Comparison of ENCODE assay signal across 1 cellular context in genomic region chr2:232894251-232894650, GRCh38.
TF ChIP-seq lines count a peak whose summit lies in the region.

No MANE protein-coding gene starts in this region.

TF ChIP-seq in H1, 55 proteins besides CTCF, POLR2A, EP300 and RAD21:
- TF ChIP-seq TBP (IDR thresholded peaks at IDR 0.05; ENCODE audit: low read depth, low read length): no peak
- TF ChIP-seq MAFK (IDR thresholded peaks at IDR 0.05; ENCODE audit: low read depth, low read length): no peak
- TF ChIP-seq KDM1A (IDR thresholded peaks at IDR 0.05; ENCODE audit: borderline replicate concordance, low read length): no peak
- TF ChIP-seq ASH2L (IDR thresholded peaks at IDR 0.05; ENCODE audit: low read length): no peak
- TF ChIP-seq YY1 (IDR thresholded peaks at IDR 0.05; ENCODE audit: low read depth, low read length): no peak
- no peak for TF ChIP-seq FOSL1 (IDR thresholded peaks at IDR 0.05; ENCODE audit: insufficient read depth, low read depth, low read length)
- no peak for TF ChIP-seq CHD7 (IDR thresholded peaks at IDR 0.05; ENCODE audit: insufficient replicate concordance, low read length)
- no peak for TF ChIP-seq SIRT6 (IDR thresholded peaks at IDR 0.05; ENCODE audit: low read length)
- TF ChIP-seq NRF1 (IDR thresholded peaks at IDR 0.05; ENCODE audit: low read depth, low read length): no peak
- TF ChIP-seq POLR2AphosphoS5 (IDR thresholded peaks at IDR 0.05; ENCODE audit: low read depth, low read length): no peak
- TF ChIP-seq KDM5A (IDR thresholded peaks at IDR 0.05; ENCODE audit: low read length): no peak
- TF ChIP-seq NANOG (IDR thresholded peaks at IDR 0.05; ENCODE audit: insufficient read depth, low read depth, low read length, poor library complexity, severe bottlenecking): no peak
- no peak for TF ChIP-seq TAF7 (optimal IDR thresholded peaks at IDR 0.05; ENCODE audit: borderline replicate concordance, low read depth, low read length)
- TF ChIP-seq CREB1 (IDR thresholded peaks at IDR 0.05): no peak
- no peak for TF ChIP-seq GTF2F1 (IDR thresholded peaks at IDR 0.05; ENCODE audit: borderline replicate concordance, low read depth, low read length)
TF ChIP-seq in H1: peak in this region for 0.
